Comparison of ENCODE assay signal across 8 cellular contexts in the genomic region with DNA sequence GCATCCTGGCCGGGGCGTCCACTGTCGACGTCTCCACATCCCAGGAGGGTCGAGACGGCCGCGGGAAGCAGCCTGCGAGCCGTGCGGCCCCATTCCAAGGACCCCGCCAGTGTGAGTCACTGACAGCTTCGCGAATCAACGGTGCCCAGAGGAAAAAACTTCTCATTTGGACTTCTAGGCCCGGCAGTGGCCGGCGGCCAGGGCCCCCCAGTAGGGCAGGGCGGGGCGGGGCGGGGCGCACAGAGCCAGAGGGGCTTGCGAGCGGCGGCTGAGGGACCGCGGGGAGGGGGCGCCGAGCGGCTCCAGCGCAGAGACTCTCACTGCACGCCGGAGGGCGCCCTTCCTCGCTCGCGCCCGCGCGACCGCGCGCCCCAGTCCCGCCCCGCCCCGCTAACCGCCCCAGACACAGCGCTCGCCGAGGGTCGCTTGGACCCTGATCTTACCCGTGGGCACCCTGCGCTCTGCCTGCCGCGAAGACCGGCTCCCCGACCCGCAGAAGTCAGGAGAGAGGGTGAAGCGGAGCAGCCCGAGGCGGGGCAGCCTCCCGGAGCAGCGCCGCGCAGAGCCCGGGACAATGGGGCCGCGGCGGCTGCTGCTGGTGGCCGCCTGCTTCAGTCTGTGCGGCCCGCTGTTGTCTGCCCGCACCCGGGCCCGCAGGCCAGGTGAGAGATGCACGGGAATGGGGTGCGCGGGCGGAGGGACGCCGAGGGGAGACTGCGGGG. TPM values are rescaled to one million over a fixed set of nuclear protein-coding genes. Genes with fewer than 3 reads are reported as not detected.
A peak's percentile ranks its signal among the peaks of the same experiment; 100 is the strongest.
DNase-seq lines count a peak whose midpoint lies in the region; ATAC-seq and TF ChIP-seq lines count a peak whose summit lies in the region.

Gene F2R, plus strand, starts transcription at position 393 of the 722 bp plus-strand sequence. Its CDS starts 182 bp downstream, at position 575.

- no peaks in the 10 kb centered on the region for H3K9me3 Mint-ChIP-seq in activated T-helper 1 cell treated with anti-CD3 and anti-CD28 coated beads, Interleukin-12 subunit alpha, Interleukin-12 subunit beta, Interleukin-2, Interleukin-4 antibody, amounts not matched to agents 30 ng/mL and 10 ng/mL and 1 ng/mL, durations not matched to agents 14 hours and 24 hours and 36 hours
- no peaks in the 10 kb centered on the region for H3K9me3 Mint-ChIP-seq in natural killer cell treated with Interleukin-12 subunit alpha and Interleukin-12 subunit beta and Interleukin-15 and Interleukin-18, amount 100 ng/mL, for 72 hours
- H3K9me3 Mint-ChIP-seq in type B pancreatic cell, result no peaks in the 10 kb centered on the region

- peak; percentile 52 for DNase-seq in NK-92 treated with Interleukin-12 subunit alpha and Interleukin-12 subunit beta, amount 100 ng/mL, for 24 hours (lab: John Stamatoyannopoulos, UW)
- DNase-seq in NK-92 (lab: John Stamatoyannopoulos, UW; ENCODE audit: unreplicated experiment) (no peak), fibroblast of pulmonary artery (ENCODE audit: low read depth) (peak; percentile 82), type B pancreatic cell (ENCODE audit: extremely low spot score, unreplicated experiment) (peak; percentile 80)
- DNase-seq in activated T-helper 1 cell treated with anti-CD3 and anti-CD28 coated beads, Interleukin-12 subunit alpha, Interleukin-12 subunit beta, Interleukin-2, Interleukin-4 antibody, amounts not matched to agents 30 ng/mL and 10 ng/mL and 1 ng/mL, durations not matched to agents 14 hours and 24 hours and 36 hours (ENCODE audit: low spot score), result no peak
- no peak for DNase-seq in natural killer cell treated with Interleukin-12 subunit alpha and Interleukin-12 subunit beta and Interleukin-15 and Interleukin-18, amount 100 ng/mL, for 72 hours (ENCODE audit: low spot score)

- H3K4me1 Mint-ChIP-seq in activated T-helper 1 cell treated with anti-CD3 and anti-CD28 coated beads, Interleukin-12 subunit alpha, Interleukin-12 subunit beta, Interleukin-2, Interleukin-4 antibody, amounts not matched to agents 30 ng/mL and 10 ng/mL and 1 ng/mL, durations not matched to agents 14 hours and 24 hours and 36 hours (ENCODE audit: low read depth), result peaks cover 39% of the 10 kb centered on the region
- H3K4me1 Mint-ChIP-seq in natural killer cell treated with Interleukin-12 subunit alpha and Interleukin-12 subunit beta and Interleukin-15 and Interleukin-18, amount 100 ng/mL, for 72 hours (ENCODE audit: low read depth in 2 of 2), result peaks cover 36 to 45% of the 10 kb centered on the region in 2 donors
- no peaks in the 10 kb centered on the region for H3K4me1 Mint-ChIP-seq in type B pancreatic cell (ENCODE audit: unreplicated experiment)

- H3K9ac ChIP-seq in OCI-LY3 (ENCODE audit: low read length), result peak within 1 kb of the TSS; percentile 76

- peak within 1 kb of the TSS; percentile 100 for H3K4me2 ChIP-seq in OCI-LY3 (ENCODE audit: low read length)

- H3K27me3 ChIP-seq in OCI-LY3 (ENCODE audit: low read depth, low read length), result peaks cover 17% of the 10 kb centered on the region

- H3K79me2 ChIP-seq in OCI-LY3 (ENCODE audit: low read length), result no peaks in the 10 kb centered on the region

- peaks cover 19% of the 10 kb centered on the region for H3K27me3 Mint-ChIP-seq in activated T-helper 1 cell treated with anti-CD3 and anti-CD28 coated beads, Interleukin-12 subunit alpha, Interleukin-12 subunit beta, Interleukin-2, Interleukin-4 antibody, amounts not matched to agents 30 ng/mL and 10 ng/mL and 1 ng/mL, durations not matched to agents 14 hours and 24 hours and 36 hours (ENCODE audit: insufficient read depth)
- H3K27me3 Mint-ChIP-seq in natural killer cell treated with Interleukin-12 subunit alpha and Interleukin-12 subunit beta and Interleukin-15 and Interleukin-18, amount 100 ng/mL, for 72 hours, result no peaks in the 10 kb centered on the region
- H3K27me3 Mint-ChIP-seq in type B pancreatic cell, result peaks cover 32% of the 10 kb centered on the region

- peak; percentile 45 for TF ChIP-seq CTCF in OCI-LY3 (IDR thresholded peaks at IDR 0.05; ENCODE audit: low read depth, low read length)
- TF ChIP-seq CTCF in fibroblast of pulmonary artery (IDR thresholded peaks at IDR 0.05; ENCODE audit: low read length, missing control alignments), result peak; percentile 26
- TF ChIP-seq CTCF in type B pancreatic cell (conservative IDR thresholded peaks at IDR 0.05), result peak; percentile 75

- peak within 1 kb of the TSS; percentile 34 for H3K27ac Mint-ChIP-seq in activated T-helper 1 cell treated with anti-CD3 and anti-CD28 coated beads, Interleukin-12 subunit alpha, Interleukin-12 subunit beta, Interleukin-2, Interleukin-4 antibody, amounts not matched to agents 30 ng/mL and 10 ng/mL and 1 ng/mL, durations not matched to agents 14 hours and 24 hours and 36 hours
- peak within 1 kb of the TSS; percentile 79 to 83 for H3K27ac Mint-ChIP-seq in natural killer cell treated with Interleukin-12 subunit alpha and Interleukin-12 subunit beta and Interleukin-15 and Interleukin-18, amount 100 ng/mL, for 72 hours
- peak within 1 kb of the TSS; percentile 57 for H3K27ac Mint-ChIP-seq in type B pancreatic cell

- no peaks in the 10 kb centered on the region for H3K9me3 ChIP-seq in OCI-LY3 (ENCODE audit: insufficient read depth, low read length)

- peak within 1 kb of the TSS; percentile 82 for H2AFZ ChIP-seq in OCI-LY3 (ENCODE audit: low read depth, low read length)

- H4K20me1 ChIP-seq in OCI-LY3 (ENCODE audit: insufficient read depth, low read length), result no peaks in the 10 kb centered on the region

- peak; percentile 70 for ATAC-seq in HG02970 (IDR thresholded peaks at IDR 0.05; ENCODE audit: low FRiP score, unreplicated experiment)
- peak; percentile 88 to 92 for ATAC-seq in natural killer cell treated with Interleukin-12 subunit alpha and Interleukin-12 subunit beta and Interleukin-15 and Interleukin-18, amount 100 ng/mL, for 72 hours

- peaks cover 7% of the 10 kb centered on the region for H3K36me3 Mint-ChIP-seq in activated T-helper 1 cell treated with anti-CD3 and anti-CD28 coated beads, Interleukin-12 subunit alpha, Interleukin-12 subunit beta, Interleukin-2, Interleukin-4 antibody, amounts not matched to agents 30 ng/mL and 10 ng/mL and 1 ng/mL, durations not matched to agents 14 hours and 24 hours and 36 hours (ENCODE audit: low read depth)
- no peaks in the 10 kb centered on the region for H3K36me3 Mint-ChIP-seq in natural killer cell treated with Interleukin-12 subunit alpha and Interleukin-12 subunit beta and Interleukin-15 and Interleukin-18, amount 100 ng/mL, for 72 hours
- H3K36me3 Mint-ChIP-seq in type B pancreatic cell, result no peaks in the 10 kb centered on the region

- H3K4me3 Mint-ChIP-seq in activated T-helper 1 cell treated with anti-CD3 and anti-CD28 coated beads, Interleukin-12 subunit alpha, Interleukin-12 subunit beta, Interleukin-2, Interleukin-4 antibody, amounts not matched to agents 30 ng/mL and 10 ng/mL and 1 ng/mL, durations not matched to agents 14 hours and 24 hours and 36 hours, result peak within 1 kb of the TSS; percentile 85
- peak within 1 kb of the TSS; percentile 93 for H3K4me3 Mint-ChIP-seq in natural killer cell treated with Interleukin-12 subunit alpha and Interleukin-12 subunit beta and Interleukin-15 and Interleukin-18, amount 100 ng/mL, for 72 hours
- peak within 1 kb of the TSS; percentile 90 for H3K4me3 Mint-ChIP-seq in type B pancreatic cell

- H3K4me3 ChIP-seq in OCI-LY3 (ENCODE audit: low read length) (peak within 1 kb of the TSS; percentile 98), fibroblast of pulmonary artery (replicated peaks; ENCODE audit: low read depth, low read length) (peak within 1 kb of the TSS; percentile 79)

- H3K36me3 ChIP-seq in OCI-LY3 (replicated peaks; ENCODE audit: low read depth, low read length), result no peaks in the 10 kb centered on the region

- no peak within 1 kb of the TSS for H3K27ac ChIP-seq in OCI-LY3 (ENCODE audit: low read length)

- H3K4me1 ChIP-seq in OCI-LY3 (ENCODE audit: low read length), result peaks cover 15% of the 10 kb centered on the region

- intact Hi-C loops in activated T-helper 1 cell treated with anti-CD3 and anti-CD28 coated beads, Interleukin-12 subunit alpha, Interleukin-12 subunit beta, Interleukin-2, Interleukin-4 antibody, amounts not matched to agents 30 ng/mL and 10 ng/mL and 1 ng/mL, durations not matched to agents 14 hours and 24 hours and 36 hours (cut with micrococcal nuclease), result loop anchor here (1.0 to 10.0 kb wide), 5 partner anchors 23 to 1059 kb away; partner anchors contain the start of gene TBCA

RNA-seq across cellular contexts. Expression of gene F2R, which starts in this region (rescaled TPM):
- 3.9 and 4.0 TPM in 2 replicates for total RNA-seq in activated T-helper 1 cell treated with anti-CD3 and anti-CD28 coated beads, Interleukin-12 subunit alpha, Interleukin-12 subunit beta, Interleukin-2, Interleukin-4 antibody, amounts not matched to agents 30 ng/mL and 10 ng/mL and 1 ng/mL, durations not matched to agents 14 hours and 24 hours and 36 hours
- 10 to 100 TPM in 1 of 2 donors, 1 to 10 TPM in 1; 8.1 to 23.7 TPM for total RNA-seq in natural killer cell treated with Interleukin-12 subunit alpha and Interleukin-12 subunit beta and Interleukin-15 and Interleukin-18, amount 100 ng/mL, for 72 hours
- 8.5 and 20.1 TPM in 2 replicates for total RNA-seq in type B pancreatic cell (ENCODE audit: low replicate concordance)

Comparison
In these comparisons a context has a peak if more than half of its experiments do, and no peak if none do; other contexts are left out.
1. DNase-seq: peak in NK-92 treated with Interleukin-12 subunit alpha and Interleukin-12 subunit beta, amount 100 ng/mL, for 24 hours (single experiment), fibroblast of pulmonary artery (single experiment) and type B pancreatic cell (single experiment); none in NK-92 (single experiment), activated T-helper 1 cell treated with anti-CD3 and anti-CD28 coated beads, Interleukin-12 subunit alpha, Interleukin-12 subunit beta, Interleukin-2, Interleukin-4 antibody, amounts not matched to agents 30 ng/mL and 10 ng/mL and 1 ng/mL, durations not matched to agents 14 hours and 24 hours and 36 hours (single experiment) and natural killer cell treated with Interleukin-12 subunit alpha and Interleukin-12 subunit beta and Interleukin-15 and Interleukin-18, amount 100 ng/mL, for 72 hours (single experiment).
2. Peak in every context shown above with its lines, with median percentiles within 50 percentile points of each other: CTCF ChIP-seq, H3K27ac Mint-ChIP-seq and H3K4me3 Mint-ChIP-seq.